24 cellular contexts compared by ENCODE assay signal in the genomic region with DNA sequence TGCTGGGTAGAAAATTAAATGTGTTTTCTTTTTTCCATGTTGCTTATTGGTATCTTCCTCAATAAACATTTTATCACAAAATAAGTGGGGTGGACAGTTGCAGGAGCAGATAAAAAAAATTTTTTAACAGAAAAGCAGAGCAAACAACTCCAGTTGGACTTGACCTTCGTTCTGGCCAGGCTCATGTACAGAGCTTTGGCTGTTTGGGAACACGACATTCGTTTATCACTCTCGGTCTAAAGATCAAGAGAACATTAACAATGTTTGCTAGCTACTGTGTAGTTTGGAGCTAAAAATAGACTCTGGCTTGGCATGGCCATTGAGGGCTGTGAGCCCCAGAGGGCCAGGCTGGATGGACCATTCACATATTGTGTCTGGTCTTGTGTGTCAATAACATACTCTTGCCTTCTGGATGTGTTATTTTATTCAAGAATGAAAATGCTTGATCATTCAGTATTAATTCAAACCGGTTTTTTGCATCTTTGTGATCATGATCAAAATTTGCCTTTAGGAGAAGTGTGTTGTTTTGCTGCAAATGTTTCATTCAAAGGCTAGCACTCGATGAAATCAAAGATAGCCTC. TPM values are rescaled to one million over a fixed set of nuclear protein-coding genes. Genes with fewer than 3 reads are reported as not detected.
DNase-seq lines count a peak whose midpoint lies in the region; ATAC-seq and TF ChIP-seq lines count a peak whose summit lies in the region.
"Had no signal": no experiment of that assay in that cellular context is flagged by ENCODE, and none has a peak within 500 bp of the region (broad histone marks: within the 10 kb centered on the region; RNA-seq: fewer than 3 reads in every experiment).

No MANE protein-coding gene starts in this region.

- POLR2A ChIA-PET in activated CD4-positive, alpha-beta T cell treated with anti-CD3 and anti-CD28 coated beads for 36 hours (lab: Charles Lee) = no interaction called here

- intact Hi-C loops in Right ventricle myocardium inferior (cut with DNase I) = loop anchor here (5.0 kb wide), 1 partner anchor 54 kb away; no protein-coding TSS in a partner anchor
- intact Hi-C loops in cardiac septum (cut with DNase I) = no loop called here
- intact Hi-C loops in right lobe of liver (cut with DNase I) = no loop called here
- intact Hi-C loops in activated CD4-positive, alpha-beta T cell treated with anti-CD3 and anti-CD28 coated beads for 36 hours (cut with DNase I, micrococcal nuclease) = no loop called here

- no peaks in the 10 kb centered on the region for H3K9me3 ChIP-seq in cardiac muscle cell (ENCODE audit: low read depth)
- H3K9me3 ChIP-seq in right lobe of liver = no peaks in the 10 kb centered on the region
- H3K9me3 ChIP-seq: SJSA1 had no signal

- no peak for TF ChIP-seq CTCF in cardiac muscle cell (IDR thresholded peaks at IDR 0.05; ENCODE audit: low read depth, low read length)
- no peak for TF ChIP-seq CTCF in right lobe of liver (IDR thresholded peaks at IDR 0.05)

- no peak overlapping the region for H3K27ac Mint-ChIP-seq in activated CD4-positive, alpha-beta T cell treated with anti-CD3 and anti-CD28 coated beads for 36 hours
- H3K27ac Mint-ChIP-seq: HFFc6; T-helper 1 cell treated with Interleukin-12 subunit alpha and Interleukin-12 subunit beta and Interleukin-4 antibody, amounts not matched to agents 30 μg/mL and 1 μg/mL, for 36 hours had no signal

- no peaks in the 10 kb centered on the region for H3K27me3 Mint-ChIP-seq in activated CD4-positive, alpha-beta T cell treated with anti-CD3 and anti-CD28 coated beads for 36 hours

- peaks cover 14% of the 10 kb centered on the region for H3K4me1 ChIP-seq in cardiac muscle cell (ENCODE audit: low read depth)
- H3K4me1 ChIP-seq in right lobe of liver = peaks cover 0 to 36% (median 10%) of the 10 kb centered on the region in 4 donors
- H3K4me1 ChIP-seq: foreskin keratinocyte had no signal

- H3K36me3 ChIP-seq in cardiac muscle cell (peaks cover under 1% of the 10 kb centered on the region), right lobe of liver (no peaks in the 10 kb centered on the region)
- H3K36me3 ChIP-seq: SJSA1 had no signal

- TF ChIP-seq POLR2A in right lobe of liver (IDR thresholded peaks at IDR 0.05) = peak; percentile 44

- DNase-seq in Right ventricle myocardium inferior (ENCODE audit: missing footprints) (no peak), cardiac septum (ENCODE audit: low spot score) (no peak), cardiac muscle cell (ENCODE audit: low read depth in 1 of 2, low spot score in 1 of 2) (peak in 1 of 2 donors; percentile 50), right lobe of liver (peak; percentile 53 to 84 (median 73)), anterior cingulate cortex (lab: John Stamatoyannopoulos, UW) (no peak), DMS 273 treated with DMSO at 0.1 percent for 48 hours (lab: John Stamatoyannopoulos, UW) (no peak)
- no peak for DNase-seq in activated CD4-positive, alpha-beta T cell treated with anti-CD3 and anti-CD28 coated beads for 36 hours
- DNase-seq in stimulated activated naive CD8-positive, alpha-beta T cell treated with anti-CD3 and anti-CD28 coated beads, Interleukin-15, Interleukin-2, amounts not matched to agents 100 U/mL and 50 U/mL, for 24 hours = no peak
- DNase-seq: ACHN; activated CD4-positive, alpha-beta T cell treated with anti-CD3 and anti-CD28 coated beads, Interleukin-2, amount 50 U/mL, for 4 hours; activated effector memory CD4-positive, alpha-beta T cell treated with Interleukin-2 at 50 U/mL for 16 hours; C1 segment of cervical spinal cord; dermis blood vessel endothelial cell; erythroblast; foreskin keratinocyte; GDM1; HFFc6; midbrain; NCI-H1436 treated with DMSO at 0.1 percent for 48 hours; NCI-H2227 treated with DMSO at 0.1 percent for 48 hours; PC-3; stimulated activated CD8-positive, alpha-beta memory T cell treated with anti-CD3 and anti-CD28 coated beads, Interleukin-4, amount 100 ng/mL, for 48 hours had no signal

- CTCF ChIA-PET in activated CD4-positive, alpha-beta T cell treated with anti-CD3 and anti-CD28 coated beads for 36 hours (lab: Charles Lee) = interaction anchor here (1.1 kb wide), 1 partner anchor 87 kb away, joined by 3 read pairs; no protein-coding TSS in a partner anchor

- H3K4me3 ChIP-seq in cardiac muscle cell = no peak overlapping the region
- H3K4me3 ChIP-seq in right lobe of liver = peak overlapping the region in 2 of 3 donors; percentile 19 to 32
- H3K4me3 ChIP-seq: SJSA1 had no signal

- 18% methylated on average over 6 of the region's 6 CpGs for WGBS in right lobe of liver (ENCODE audit: insufficient coverage, low coverage, low lambda C conversion rate, missing lambda C conversion rate)

- peak overlapping the region; percentile 84 for H3K27ac ChIP-seq in cardiac muscle cell
- H3K27ac ChIP-seq in right lobe of liver = peak overlapping the region; percentile 83 to 95 (median 88)
- H3K27ac ChIP-seq: foreskin keratinocyte, SJSA1 had no signal

- H3K4me3 Mint-ChIP-seq in activated CD4-positive, alpha-beta T cell treated with anti-CD3 and anti-CD28 coated beads for 36 hours = no peak overlapping the region
- H3K4me3 Mint-ChIP-seq: HFFc6; T-helper 1 cell treated with Interleukin-12 subunit alpha and Interleukin-12 subunit beta and Interleukin-4 antibody, amounts not matched to agents 30 μg/mL and 1 μg/mL, for 36 hours had no signal

- no peaks in the 10 kb centered on the region for H3K9me3 Mint-ChIP-seq in activated CD4-positive, alpha-beta T cell treated with anti-CD3 and anti-CD28 coated beads for 36 hours (ENCODE audit: low read depth)
- H3K9me3 Mint-ChIP-seq: HFFc6; T-helper 1 cell treated with Interleukin-12 subunit alpha and Interleukin-12 subunit beta and Interleukin-4 antibody, amounts not matched to agents 30 μg/mL and 1 μg/mL, for 36 hours had no signal

- H3K4me1 Mint-ChIP-seq in activated CD4-positive, alpha-beta T cell treated with anti-CD3 and anti-CD28 coated beads for 36 hours = no peaks in the 10 kb centered on the region

- H3K36me3 Mint-ChIP-seq in activated CD4-positive, alpha-beta T cell treated with anti-CD3 and anti-CD28 coated beads for 36 hours (ENCODE audit: low read depth) = peaks cover 4% of the 10 kb centered on the region

- no peaks in the 10 kb centered on the region for H3K27me3 ChIP-seq in cardiac muscle cell
- H3K27me3 ChIP-seq in right lobe of liver = no peaks in the 10 kb centered on the region
- H3K27me3 ChIP-seq: foreskin keratinocyte, SJSA1 had no signal

- ATAC-seq in Right ventricle myocardium inferior (peak; percentile 83), right lobe of liver (peak; percentile 89 to 96 (median 92))
- ATAC-seq in activated CD4-positive, alpha-beta T cell treated with anti-CD3 and anti-CD28 coated beads for 36 hours = no peak
- no peak for ATAC-seq in stimulated activated naive CD8-positive, alpha-beta T cell treated with anti-CD3 and anti-CD28 coated beads, Interleukin-15, Interleukin-2, amounts not matched to agents 100 U/mL and 50 U/mL, for 24 hours
- ATAC-seq: foreskin keratinocyte, PC-3 had no signal

RNA-seq across cellular contexts. Expression of a gene that starts 56.6 kb away (rescaled TPM):
- total RNA-seq in Right ventricle myocardium inferior (13.8 TPM), cardiac septum (10.4 TPM), cardiac muscle cell (8.1 TPM in 2 replicates), right lobe of liver (1 to 10 TPM; 5.0 to 9.4 (median 6.9) TPM)
- 23.9 and 38.3 TPM in 2 replicates for polyA plus RNA-seq in cardiac muscle cell
- total RNA-seq in activated CD4-positive, alpha-beta T cell treated with anti-CD3 and anti-CD28 coated beads for 36 hours = 10 to 100 TPM in 1 of 2 experiments, 1 to 10 TPM in 1; 9.4 to 14.5 TPM

RNA-seq across cellular contexts. Expression of a gene that starts 56.8 kb away (rescaled TPM):
- total RNA-seq in Right ventricle myocardium inferior (15.9 TPM), cardiac septum (22.5 TPM), cardiac muscle cell (12.2 and 14.2 TPM in 2 replicates), right lobe of liver (10 to 100 TPM; 18.6 to 47.8 (median 39.0) TPM)
- 11.7 and 12.9 TPM in 2 replicates for polyA plus RNA-seq in cardiac muscle cell
- 10 to 100 TPM; 38.3 to 39.0 TPM for total RNA-seq in activated CD4-positive, alpha-beta T cell treated with anti-CD3 and anti-CD28 coated beads for 36 hours

Comparison
In these comparisons a context has a peak if more than half of its experiments do, and no peak if none do; other contexts are left out.
1. ATAC-seq: peak in Right ventricle myocardium inferior (single experiment) and right lobe of liver (4 of 4); none in activated CD4-positive, alpha-beta T cell treated with anti-CD3 and anti-CD28 coated beads for 36 hours (single experiment) and stimulated activated naive CD8-positive, alpha-beta T cell treated with anti-CD3 and anti-CD28 coated beads, Interleukin-15, Interleukin-2, amounts not matched to agents 100 U/mL and 50 U/mL, for 24 hours (single experiment).
2. DNase-seq: peak in right lobe of liver (3 of 3); none in Right ventricle myocardium inferior (single experiment), cardiac septum (single experiment), activated CD4-positive, alpha-beta T cell treated with anti-CD3 and anti-CD28 coated beads for 36 hours (single experiment), anterior cingulate cortex (0 of 58), stimulated activated naive CD8-positive, alpha-beta T cell treated with anti-CD3 and anti-CD28 coated beads, Interleukin-15, Interleukin-2, amounts not matched to agents 100 U/mL and 50 U/mL, for 24 hours (single experiment) and DMS 273 treated with DMSO at 0.1 percent for 48 hours (single experiment).